Comparison of ENCODE assay signal across 12 cellular contexts in genomic region chr1:101203812-101204540, GRCh38. TPM values are rescaled to one million over a fixed set of nuclear protein-coding genes. Genes with fewer than 3 reads are reported as not detected.
A peak's percentile ranks its signal among the peaks of the same experiment; 100 is the strongest.
DNase-seq lines count a peak whose midpoint lies in the region; ATAC-seq and TF ChIP-seq lines count a peak whose summit lies in the region.
"Had no signal": no experiment of that assay in that cellular context is flagged by ENCODE, and none has a peak within 500 bp of the region (broad histone marks: within the 10 kb centered on the region; RNA-seq: fewer than 3 reads in every experiment).

No MANE protein-coding gene starts in this region.

- DNase-seq in EL: peak; percentile 89
- DNase-seq in NCI-H187 treated with DMSO at 0.1 percent for 48 hours (lab: John Stamatoyannopoulos, UW): peak; percentile 8
- peak; percentile 78 for DNase-seq in astrocyte of the hippocampus (ENCODE audit: low read depth, low spot score)
- DNase-seq in lung (ENCODE audit: low spot score): no peak
- DNase-seq in HuH-7.5 (ENCODE audit: low spot score): no peak
- no peak for DNase-seq in UCSD-AML1 (lab: John Stamatoyannopoulos, UW; ENCODE audit: unreplicated experiment)
- no peak for DNase-seq in activated naive CD4-positive, alpha-beta T cell treated with anti-CD3 and anti-CD28 coated beads, Interleukin-2, amount 50 U/mL, for 16 hours
- DNase-seq: lower lobe of right lung; stimulated activated naive B cell treated with anti-CD40 and anti-IgM and Interleukin-4, amounts not matched to agents 10 μg/mL and 1 μg/mL and 100 μg/mL, for 72 hours; SW 1271 had no signal

- H3K9me3 ChIP-seq in lung (ENCODE audit: control insufficient read depth in 2 of 2, insufficient read depth in 1 of 2, low read length in 1 of 2): no peaks in the 10 kb centered on the region
- H3K9me3 ChIP-seq: lower lobe of right lung had no signal

- H3K27ac ChIP-seq in lung (ENCODE audit: low read depth in 1 of 2, low read length in 1 of 2): peak overlapping the region; percentile 6 to 64
- H3K27ac ChIP-seq: epithelial cell of prostate, lower lobe of right lung had no signal

- no peak overlapping the region for H3K4me3 ChIP-seq in lung
- H3K4me3 ChIP-seq: lower lobe of right lung had no signal

- no peak for TF ChIP-seq CTCF in lung (IDR thresholded peaks at IDR 0.05; ENCODE audit: control extremely low read depth, extremely low read depth)

- peaks cover 0 to 8% of the 10 kb centered on the region in 2 donors for H3K4me1 ChIP-seq in lung (ENCODE audit: control insufficient read depth in 2 of 2, insufficient read depth in 2 of 2, low read length in 2 of 2)
- H3K4me1 ChIP-seq: lower lobe of right lung had no signal

- 60 to 74% methylated on average over 6 of the region's 6 CpGs for WGBS in lung, 2 donors

- no peak for ATAC-seq in lung (ENCODE audit: insufficient read depth, low FRiP score)
- no peak for ATAC-seq in HG03108 (IDR thresholded peaks at IDR 0.05; ENCODE audit: unreplicated experiment)
- ATAC-seq: lower lobe of right lung had no signal

- H3K36me3 ChIP-seq in lung (ENCODE audit: control insufficient read depth in 2 of 2, insufficient read depth in 2 of 2, low read length in 2 of 2): no peaks in the 10 kb centered on the region
- H3K36me3 ChIP-seq: lower lobe of right lung had no signal

- no peaks in the 10 kb centered on the region for H3K27me3 ChIP-seq in lung (ENCODE audit: control insufficient read depth, insufficient read depth)

RNA-seq across cellular contexts. Expression of gene S1PR1, which starts 32.8 kb away (rescaled TPM):
- total RNA-seq in lung: 100 to 1,000 TPM; 106 to 130 TPM
- 100 to 1,000 TPM in 1 of 2 donors, 10 to 100 TPM in 1; 35.2 to 126 TPM for polyA plus RNA-seq in lung

Comparison
In these comparisons a context has a peak if more than half of its experiments do, and no peak if none do; other contexts are left out.
1. DNase-seq: peak in EL (single experiment), NCI-H187 treated with DMSO at 0.1 percent for 48 hours (single experiment) and astrocyte of the hippocampus (single experiment); none in lung (single experiment), HuH-7.5 (single experiment), UCSD-AML1 (single experiment) and activated naive CD4-positive, alpha-beta T cell treated with anti-CD3 and anti-CD28 coated beads, Interleukin-2, amount 50 U/mL, for 16 hours (single experiment).